In the genomic region with DNA sequence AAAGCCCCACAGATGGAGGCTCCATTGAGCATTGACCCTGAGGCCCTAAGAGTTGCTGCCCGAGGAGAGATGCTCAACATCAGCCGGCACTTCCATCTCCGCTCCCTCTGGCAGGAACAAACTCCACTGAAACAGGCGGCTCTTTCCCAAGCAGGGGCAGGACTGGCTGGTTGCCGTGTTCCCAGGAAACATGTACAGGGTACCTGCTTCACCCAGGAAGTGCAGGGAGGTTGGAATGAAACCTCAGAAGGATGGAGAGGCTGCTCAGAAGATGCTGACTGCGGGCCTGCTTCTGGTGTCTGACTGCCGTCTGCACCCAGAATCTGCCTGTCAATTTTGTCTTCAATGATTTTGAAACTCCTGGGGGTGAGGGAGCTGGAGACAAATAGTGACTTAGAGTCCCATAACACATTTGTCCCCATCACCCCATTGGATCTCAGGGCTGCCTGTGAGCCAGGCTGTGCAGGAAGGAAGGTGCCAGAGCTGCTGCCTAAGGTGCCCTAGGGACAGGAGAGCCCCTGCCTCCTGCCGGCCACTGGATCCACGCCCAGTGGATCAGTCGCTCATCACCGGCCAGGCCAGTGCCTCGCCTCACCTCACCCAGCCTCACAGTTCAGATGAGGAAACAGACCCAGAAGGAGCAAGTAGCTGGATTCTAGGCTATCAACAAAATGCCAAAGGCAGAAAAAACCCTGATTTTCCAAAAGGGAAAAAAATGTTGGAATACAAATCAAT, we compare ENCODE assay signal across 15 cellular contexts.
"Had no signal": no experiment of that assay in that cellular context is flagged by ENCODE, and none has a peak within 500 bp of the region (broad histone marks: within the 10 kb centered on the region; RNA-seq: fewer than 3 reads in every experiment).

No MANE protein-coding gene starts in this region.

- H3K4me1 ChIP-seq: right lobe of liver, stomach, uterus had no signal

- H3K4me1 Mint-ChIP-seq: activated B cell treated with CpG ODN at 0.5 μM for 24 hours; activated CD4-positive, alpha-beta T cell treated with anti-CD3 and anti-CD28 coated beads, Interleukin-2, amount 10 ng/mL, durations not matched to agents 24 days and 14 days; nephron had no signal

- H3K9me3 ChIP-seq: right lobe of liver, uterus had no signal

- H3K27ac Mint-ChIP-seq: activated B cell treated with CpG ODN at 0.5 μM for 24 hours; activated CD4-positive, alpha-beta T cell treated with anti-CD3 and anti-CD28 coated beads, Interleukin-2, amount 10 ng/mL, durations not matched to agents 24 days and 14 days; nephron; progenitor cell of endocrine pancreas had no signal

- H3K27me3 Mint-ChIP-seq: activated B cell treated with CpG ODN at 0.5 μM for 24 hours; activated CD4-positive, alpha-beta T cell treated with anti-CD3 and anti-CD28 coated beads, Interleukin-2, amount 10 ng/mL, durations not matched to agents 24 days and 14 days had no signal

- H3K27me3 ChIP-seq: brain microvascular endothelial cell, right lobe of liver, stomach, uterus had no signal

- H3K27ac ChIP-seq: brain microvascular endothelial cell, right lobe of liver, stomach, uterus had no signal

- H3K4me3 Mint-ChIP-seq: activated B cell treated with CpG ODN at 0.5 μM for 24 hours; activated CD4-positive, alpha-beta T cell treated with anti-CD3 and anti-CD28 coated beads, Interleukin-2, amount 10 ng/mL, durations not matched to agents 24 days and 14 days; nephron had no signal

- FAIRE-seq: keratinocyte had no signal

- H3K36me3 ChIP-seq: brain microvascular endothelial cell, right lobe of liver, stomach, uterus had no signal

- H3K9me3 Mint-ChIP-seq: activated CD4-positive, alpha-beta T cell treated with anti-CD3 and anti-CD28 coated beads, Interleukin-2, amount 10 ng/mL, durations not matched to agents 24 days and 14 days had no signal

- H3K4me3 ChIP-seq: right lobe of liver, stomach, uterus had no signal

- DNase-seq: activated B cell treated with CpG ODN at 0.5 μM for 24 hours; activated CD4-positive, alpha-beta T cell treated with anti-CD3 and anti-CD28 coated beads, Interleukin-2, amount 10 ng/mL, durations not matched to agents 24 days and 14 days; activated naive CD4-positive, alpha-beta T cell treated with Interleukin-2 at 50 U/mL for 16 hours; activated T-cell treated with anti-CD3 and anti-CD28 coated beads for 4 hours; anterior cingulate cortex; brain microvascular endothelial cell; dermis blood vessel endothelial cell; nucleus accumbens; right lobe of liver; stomach; T-helper 2 cell; uterus had no signal
